Comparison of ENCODE assay signal across 14 cellular contexts in the genomic region with DNA sequence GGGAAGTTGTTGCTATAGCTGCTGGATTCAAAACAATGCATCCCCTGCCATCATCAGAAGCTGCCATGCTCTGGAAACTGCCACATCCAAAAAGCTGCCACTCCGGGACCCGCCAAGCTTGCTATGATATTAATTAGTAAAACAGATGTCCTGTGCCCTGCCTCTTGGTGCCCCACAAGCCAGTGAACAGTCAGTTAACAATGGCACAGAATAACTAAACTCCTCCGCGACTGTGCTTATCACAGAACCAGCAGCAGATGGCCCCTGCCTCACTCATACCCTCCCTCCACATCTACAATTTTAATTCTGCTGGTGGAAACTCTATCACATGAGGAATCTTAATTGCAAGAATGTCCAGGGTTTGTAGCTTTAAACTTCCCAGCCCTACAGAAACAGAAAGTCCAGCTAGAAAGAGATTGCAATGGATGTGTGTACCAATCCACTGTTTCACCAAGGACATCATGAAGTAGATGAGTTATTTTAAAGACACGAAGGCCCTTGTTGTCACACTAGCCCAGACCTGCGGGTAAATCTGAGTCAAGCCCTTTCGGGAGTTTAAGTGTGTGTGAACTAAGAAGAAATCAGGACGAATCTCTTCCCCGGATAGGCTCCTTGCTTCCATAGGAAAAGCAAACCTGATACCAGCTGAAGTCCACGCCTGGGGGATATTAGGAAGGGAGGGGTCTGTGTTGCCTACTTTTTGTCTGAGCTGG. TPM values are rescaled to one million over a fixed set of nuclear protein-coding genes. Genes with fewer than 3 reads are reported as not detected.
DNase-seq lines count a peak whose midpoint lies in the region; ATAC-seq, FAIRE-seq and TF ChIP-seq lines count a peak whose summit lies in the region.
"Had no signal": no experiment of that assay in that cellular context is flagged by ENCODE, and none has a peak within 500 bp of the region (broad histone marks: within the 10 kb centered on the region; RNA-seq: fewer than 3 reads in every experiment).

No MANE protein-coding gene starts in this region.

- H3K27me3 Mint-ChIP-seq in activated T-cell treated with anti-CD3 and anti-CD28 coated beads, Interleukin-2, amount 50 U/mL, for 4 hours (ENCODE audit: low read depth): no peaks in the 10 kb centered on the region
- peaks cover 4 to 6% of the 10 kb centered on the region in 2 donors for H3K27me3 Mint-ChIP-seq in natural killer cell treated with Interleukin-12 subunit alpha and Interleukin-12 subunit beta and Interleukin-15 and Interleukin-18, amount 100 ng/mL, for 72 hours
- H3K27me3 Mint-ChIP-seq: activated B cell treated with CpG ODN at 0.5 μM for 24 hours; stimulated activated naive CD8-positive, alpha-beta T cell treated with anti-CD3 and anti-CD28 coated beads, Interleukin-15, Interleukin-2, amounts not matched to agents 100 ng/mL and 50 ng/mL, for 24 hours had no signal

- H3K4me1 ChIP-seq in mammary epithelial cell (ENCODE audit: insufficient read depth, low read length): peaks cover 27% of the 10 kb centered on the region
- H3K4me1 ChIP-seq in breast epithelium: no peaks in the 10 kb centered on the region

- H3K79me2 ChIP-seq in mammary epithelial cell (ENCODE audit: insufficient read depth, low read length): no peaks in the 10 kb centered on the region

- CTCF ChIA-PET in mammary epithelial cell (lab: Charles Lee; ENCODE audit: low non-redundant PET): interaction anchor here (0.7 kb wide), 1 partner anchor 424 kb away, joined by 4 read pairs; no protein-coding TSS in a partner anchor

- H3K36me3 ChIP-seq in mammary epithelial cell (ENCODE audit: insufficient read depth, low read length): no peaks in the 10 kb centered on the region
- H3K36me3 ChIP-seq in breast epithelium: no peaks in the 10 kb centered on the region
- no peaks in the 10 kb centered on the region for H3K36me3 ChIP-seq in WERI-Rb-1

- in situ Hi-C loops in mammary epithelial cell (cut with MboI; ENCODE audit: low sequenced_read_pairs in 2 of 2): loop anchor here in 1 of 2 donors (10.0 to 25.0 kb wide), 2 partner anchors 404 to 597 kb away; no protein-coding TSS in a partner anchor

- no peaks in the 10 kb centered on the region for H3K9me3 ChIP-seq in mammary epithelial cell (replicated peaks; ENCODE audit: insufficient read depth, low read length)
- H3K9me3 ChIP-seq in breast epithelium: no peaks in the 10 kb centered on the region
- no peaks in the 10 kb centered on the region for H3K9me3 ChIP-seq in WERI-Rb-1 (ENCODE audit: severe bottlenecking)

- H4K20me1 ChIP-seq in mammary epithelial cell (ENCODE audit: insufficient read depth, low read length): no peaks in the 10 kb centered on the region

- H2AFZ ChIP-seq in mammary epithelial cell (ENCODE audit: low read depth, low read length): peak overlapping the region; percentile 62

- DNase-seq in mammary epithelial cell (peak; percentile 33), breast epithelium (ENCODE audit: low spot score in 2 of 2) (no peak), WERI-Rb-1 (peak; percentile 51), left kidney (ENCODE audit: low read depth, low spot score) (peak; percentile 48), GM12892 (ENCODE audit: insufficient read length) (no peak)
- no peak for DNase-seq in activated T-cell treated with anti-CD3 and anti-CD28 coated beads, Interleukin-2, amount 50 U/mL, for 4 hours
- DNase-seq in central memory CD4-positive, alpha-beta T cell: no peak
- DNase-seq in natural killer cell treated with Interleukin-12 subunit alpha and Interleukin-12 subunit beta and Interleukin-15 and Interleukin-18, amount 100 ng/mL, for 72 hours (ENCODE audit: low spot score): no peak
- DNase-seq: activated B cell treated with CpG ODN at 0.5 μM for 24 hours; H7; naive thymus-derived CD4-positive, alpha-beta T cell; NCI-H2107 had no signal

- no peak for FAIRE-seq in GM12892 (lab: Jason Lieb, UNC)
- FAIRE-seq: GM18507 had no signal

- H3K9ac ChIP-seq in mammary epithelial cell (ENCODE audit: insufficient read depth, low read length): no peak overlapping the region

- H3K27ac ChIP-seq in mammary epithelial cell (ENCODE audit: insufficient read depth, low read depth, low read length) (no peak overlapping the region), breast epithelium (no peak overlapping the region), WERI-Rb-1 (peak overlapping the region; percentile 6; the same call in 1 of the 2 replicates)

- H3K27ac Mint-ChIP-seq in natural killer cell treated with Interleukin-12 subunit alpha and Interleukin-12 subunit beta and Interleukin-15 and Interleukin-18, amount 100 ng/mL, for 72 hours: no peak overlapping the region
- H3K27ac Mint-ChIP-seq: activated B cell treated with CpG ODN at 0.5 μM for 24 hours; naive thymus-derived CD4-positive, alpha-beta T cell; stimulated activated naive CD8-positive, alpha-beta T cell treated with anti-CD3 and anti-CD28 coated beads, Interleukin-15, Interleukin-2, amounts not matched to agents 100 ng/mL and 50 ng/mL, for 24 hours had no signal

- TF ChIP-seq POLR2A in breast epithelium (IDR thresholded peaks at IDR 0.05) (no peak), GM12892 (IDR thresholded peaks at IDR 0.05; ENCODE audit: low read depth, low read length) (no peak)

- H3K27me3 ChIP-seq in mammary epithelial cell (ENCODE audit: insufficient read depth, low read length): no peaks in the 10 kb centered on the region
- H3K27me3 ChIP-seq in breast epithelium: no peaks in the 10 kb centered on the region
- H3K27me3 ChIP-seq in WERI-Rb-1 (ENCODE audit: insufficient read depth, low read depth, severe bottlenecking): no peaks in the 10 kb centered on the region

- H3K4me3 Mint-ChIP-seq in activated T-cell treated with anti-CD3 and anti-CD28 coated beads, Interleukin-2, amount 50 U/mL, for 4 hours: no peak overlapping the region
- H3K4me3 Mint-ChIP-seq in natural killer cell treated with Interleukin-12 subunit alpha and Interleukin-12 subunit beta and Interleukin-15 and Interleukin-18, amount 100 ng/mL, for 72 hours: no peak overlapping the region
- H3K4me3 Mint-ChIP-seq: activated B cell treated with CpG ODN at 0.5 μM for 24 hours; naive thymus-derived CD4-positive, alpha-beta T cell; stimulated activated naive CD8-positive, alpha-beta T cell treated with anti-CD3 and anti-CD28 coated beads, Interleukin-15, Interleukin-2, amounts not matched to agents 100 ng/mL and 50 ng/mL, for 24 hours had no signal

- no TSS peak for BruUV-seq in mammary epithelial cell (replicated peaks; lab: Mats Ljungman, UMichigan)

- WGBS in mammary epithelial cell (ENCODE audit: low coverage, missing lambda C conversion rate): 76% methylated on average over 10 of the region's 10 CpGs

- TF ChIP-seq CTCF in mammary epithelial cell (conservative IDR thresholded peaks at IDR 0.05 in 1 of 2, IDR thresholded peaks at IDR 0.05 in 1 of 2; ENCODE audit: extremely low read depth in 1 of 2, insufficient read depth in 1 of 2, low read depth in 1 of 2, low read length in 2 of 2): no peak
- no peak for TF ChIP-seq CTCF in breast epithelium (IDR thresholded peaks at IDR 0.05)
- TF ChIP-seq CTCF in WERI-Rb-1 (IDR thresholded peaks at IDR 0.05; ENCODE audit: low read depth, low read length): no peak; the same call in 1 of the 2 replicates

- ATAC-seq in activated T-cell treated with anti-CD3 and anti-CD28 coated beads, Interleukin-2, amount 50 U/mL, for 4 hours: no peak
- ATAC-seq in natural killer cell treated with Interleukin-12 subunit alpha and Interleukin-12 subunit beta and Interleukin-15 and Interleukin-18, amount 100 ng/mL, for 72 hours: no peak
- ATAC-seq: naive thymus-derived CD4-positive, alpha-beta T cell had no signal

- no peaks in the 10 kb centered on the region for H3K9me3 Mint-ChIP-seq in activated T-cell treated with anti-CD3 and anti-CD28 coated beads, Interleukin-2, amount 50 U/mL, for 4 hours
- no peaks in the 10 kb centered on the region for H3K9me3 Mint-ChIP-seq in natural killer cell treated with Interleukin-12 subunit alpha and Interleukin-12 subunit beta and Interleukin-15 and Interleukin-18, amount 100 ng/mL, for 72 hours
- H3K9me3 Mint-ChIP-seq: activated B cell treated with CpG ODN at 0.5 μM for 24 hours; naive thymus-derived CD4-positive, alpha-beta T cell; stimulated activated naive CD8-positive, alpha-beta T cell treated with anti-CD3 and anti-CD28 coated beads, Interleukin-15, Interleukin-2, amounts not matched to agents 100 ng/mL and 50 ng/mL, for 24 hours had no signal

- intact Hi-C loops in mammary epithelial cell (cut with micrococcal nuclease) (loop anchor here (1.0 to 10.0 kb wide), 6 partner anchors 395 to 1067 kb away; no protein-coding TSS in a partner anchor), breast epithelium (cut with DNase I; ENCODE audit: low total_unique reads) (no loop called here)

- H3K4me3 ChIP-seq in mammary epithelial cell (replicated peaks in 1 of 3; ENCODE audit: insufficient read depth in 1 of 3, low read depth in 2 of 3, low read length in 3 of 3) (no peak overlapping the region), breast epithelium (no peak overlapping the region), WERI-Rb-1 (ENCODE audit: low read depth, low read length) (no peak overlapping the region)

- H3K36me3 Mint-ChIP-seq in activated T-cell treated with anti-CD3 and anti-CD28 coated beads, Interleukin-2, amount 50 U/mL, for 4 hours (ENCODE audit: insufficient read depth): no peaks in the 10 kb centered on the region
- H3K36me3 Mint-ChIP-seq in natural killer cell treated with Interleukin-12 subunit alpha and Interleukin-12 subunit beta and Interleukin-15 and Interleukin-18, amount 100 ng/mL, for 72 hours: no peaks in the 10 kb centered on the region
- H3K36me3 Mint-ChIP-seq: naive thymus-derived CD4-positive, alpha-beta T cell had no signal

- H3K4me1 Mint-ChIP-seq in activated T-cell treated with anti-CD3 and anti-CD28 coated beads, Interleukin-2, amount 50 U/mL, for 4 hours (ENCODE audit: low read depth): peaks cover 10% of the 10 kb centered on the region
- peaks cover 4% of the 10 kb centered on the region in 2 donors for H3K4me1 Mint-ChIP-seq in natural killer cell treated with Interleukin-12 subunit alpha and Interleukin-12 subunit beta and Interleukin-15 and Interleukin-18, amount 100 ng/mL, for 72 hours (ENCODE audit: low read depth in 2 of 2)

- dilution Hi-C loops in mammary epithelial cell (cut with HindIII; ENCODE audit: low sequenced_read_pairs): no loop called here

- H3K4me2 ChIP-seq in mammary epithelial cell (ENCODE audit: insufficient read depth, low read depth, low read length): peak overlapping the region; percentile 4

RNA-seq across cellular contexts. Expression of gene ACYP2, which starts 7.4 kb away (rescaled TPM):
- total RNA-seq in mammary epithelial cell: 10 to 100 TPM; 14.0 to 19.3 TPM
- polyA plus RNA-seq in mammary epithelial cell: 12.7 TPM
- 33.3 TPM for polyA minus RNA-seq in mammary epithelial cell
- 10 to 100 TPM; 19.3 to 39.2 (median 27.8) TPM for total RNA-seq in breast epithelium
- polyA plus RNA-seq in GM12892 (2012; ENCODE audit: missing spikeins): 3.0 TPM
- total RNA-seq in activated T-cell treated with anti-CD3 and anti-CD28 coated beads, Interleukin-2, amount 50 U/mL, for 4 hours: 1 to 10 TPM; 4.3 to 5.1 (median 5.1) TPM
- 1 to 10 TPM; 4.9 to 7.5 TPM for total RNA-seq in natural killer cell treated with Interleukin-12 subunit alpha and Interleukin-12 subunit beta and Interleukin-15 and Interleukin-18, amount 100 ng/mL, for 72 hours

Comparison
In these comparisons a context has a peak if more than half of its experiments do, and no peak if none do; other contexts are left out.
1. DNase-seq: peak in mammary epithelial cell (single experiment), WERI-Rb-1 (single experiment) and left kidney (single experiment); none in breast epithelium (0 of 2), GM12892 (single experiment), activated T-cell treated with anti-CD3 and anti-CD28 coated beads, Interleukin-2, amount 50 U/mL, for 4 hours (single experiment), central memory CD4-positive, alpha-beta T cell (single experiment) and natural killer cell treated with Interleukin-12 subunit alpha and Interleukin-12 subunit beta and Interleukin-15 and Interleukin-18, amount 100 ng/mL, for 72 hours (single experiment).